In the genomic region with DNA sequence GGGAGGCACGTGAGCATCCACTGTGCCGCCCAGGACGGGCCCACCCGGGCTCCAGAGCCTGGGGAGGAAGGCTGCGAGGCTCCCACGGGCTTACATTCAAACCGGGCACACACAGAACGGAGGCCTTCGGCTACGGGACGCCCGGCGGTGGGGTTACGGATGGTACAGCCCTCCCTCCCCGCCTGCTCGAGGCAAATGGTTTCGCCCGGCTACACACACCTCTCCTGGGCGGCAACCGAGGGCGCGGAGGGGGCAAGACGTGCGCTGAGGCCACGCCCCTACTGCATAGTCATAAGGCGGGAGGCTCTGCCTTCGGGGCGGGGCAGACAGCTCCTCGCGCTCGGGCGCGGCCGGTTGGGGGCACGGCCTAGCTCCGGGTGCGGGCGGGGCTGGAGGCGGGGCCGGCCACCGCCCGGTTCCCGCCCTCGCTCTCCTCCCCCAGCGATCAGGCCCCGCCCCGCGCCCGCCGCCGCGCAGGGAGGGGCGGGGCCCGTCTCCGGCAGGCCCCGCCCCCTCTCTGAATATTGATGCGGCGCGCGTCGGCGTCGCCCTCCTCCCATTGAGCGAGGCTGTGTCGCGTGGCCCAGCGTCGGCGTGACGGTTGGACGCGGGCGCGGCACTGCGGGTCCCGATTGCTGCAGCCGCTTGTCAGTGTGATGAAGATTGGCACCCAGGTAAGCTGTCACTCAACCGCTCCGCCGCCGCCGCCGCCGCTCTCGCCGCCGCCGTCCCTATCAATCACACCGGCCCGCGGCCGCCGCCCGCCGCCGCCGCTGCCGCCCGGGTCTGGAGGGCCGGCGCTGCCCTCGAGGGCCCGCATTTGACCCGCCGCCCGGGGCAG, we compare ENCODE assay signal across 1 cellular context.
TF ChIP-seq lines count a peak whose summit lies in the region.

Gene PKNOX1, plus strand, starts transcription at position 572 of the 841 bp plus-strand sequence. CDS start 29,820 bp downstream, outside the sequence.

TF ChIP-seq in HepG2, 621 proteins besides CTCF, POLR2A, EP300 and RAD21 (continued from another document and continues in another):
- no peak for TF ChIP-seq ZBTB40 (IDR thresholded peaks at IDR 0.05)
- no peak for TF ChIP-seq ZBTB40 (CRISPR knock-in tag; IDR thresholded peaks at IDR 0.05)
- no peak for TF ChIP-seq TCF7 (IDR thresholded peaks at IDR 0.05; ENCODE audit: low read depth)
- TF ChIP-seq MAF1 (CRISPR knock-in tag; IDR thresholded peaks at IDR 0.05; ENCODE audit: borderline replicate concordance) = no peak
- TF ChIP-seq ZNF432 (CRISPR knock-in tag; IDR thresholded peaks at IDR 0.05; ENCODE audit: borderline replicate concordance) = no peak
- TF ChIP-seq GATAD2A (CRISPR knock-in tag; IDR thresholded peaks at IDR 0.05) = no peak
- no peak for TF ChIP-seq NR1H2 (CRISPR knock-in tag; IDR thresholded peaks at IDR 0.05; ENCODE audit: borderline replicate concordance, low read depth)
- no peak for TF ChIP-seq NR2F2 (IDR thresholded peaks at IDR 0.05; ENCODE audit: borderline replicate concordance, low read depth)
- no peak for TF ChIP-seq ZNF253 (CRISPR knock-in tag; IDR thresholded peaks at IDR 0.05; ENCODE audit: borderline replicate concordance)
- TF ChIP-seq, protein P1, sequence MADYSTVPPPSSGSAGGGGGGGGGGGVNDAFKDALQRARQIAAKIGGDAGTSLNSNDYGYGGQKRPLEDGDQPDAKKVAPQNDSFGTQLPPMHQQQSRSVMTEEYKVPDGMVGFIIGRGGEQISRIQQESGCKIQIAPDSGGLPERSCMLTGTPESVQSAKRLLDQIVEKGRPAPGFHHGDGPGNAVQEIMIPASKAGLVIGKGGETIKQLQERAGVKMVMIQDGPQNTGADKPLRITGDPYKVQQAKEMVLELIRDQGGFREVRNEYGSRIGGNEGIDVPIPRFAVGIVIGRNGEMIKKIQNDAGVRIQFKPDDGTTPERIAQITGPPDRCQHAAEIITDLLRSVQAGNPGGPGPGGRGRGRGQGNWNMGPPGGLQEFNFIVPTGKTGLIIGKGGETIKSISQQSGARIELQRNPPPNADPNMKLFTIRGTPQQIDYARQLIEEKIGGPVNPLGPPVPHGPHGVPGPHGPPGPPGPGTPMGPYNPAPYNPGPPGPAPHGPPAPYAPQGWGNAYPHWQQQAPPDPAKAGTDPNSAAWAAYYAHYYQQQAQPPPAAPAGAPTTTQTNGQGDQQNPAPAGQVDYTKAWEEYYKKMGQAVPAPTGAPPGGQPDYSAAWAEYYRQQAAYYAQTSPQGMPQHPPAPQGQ (CRISPR knock-in tag; IDR thresholded peaks at IDR 0.05; ENCODE audit: borderline replicate concordance) = no peak
- peak; percentile 53; the same call in 1 of the 2 replicates for TF ChIP-seq CREM (IDR thresholded peaks at IDR 0.05)
- TF ChIP-seq CREM (CRISPR knock-in tag; IDR thresholded peaks at IDR 0.05) = peak; percentile 53; the same call in 1 of the 2 replicates
- TF ChIP-seq CHD2 (IDR thresholded peaks at IDR 0.05; ENCODE audit: low read depth, low read length) = no peak
- no peak for TF ChIP-seq AHR (CRISPR knock-in tag; IDR thresholded peaks at IDR 0.05)
- peak; percentile 93; the same call in 1 of the 2 replicates for TF ChIP-seq PBX3 (CRISPR knock-in tag; IDR thresholded peaks at IDR 0.05; ENCODE audit: borderline replicate concordance)
- no peak for TF ChIP-seq ZNF850 (CRISPR knock-in tag; conservative IDR thresholded peaks at IDR 0.05)
- TF ChIP-seq TARDBP (CRISPR knock-in tag; IDR thresholded peaks at IDR 0.05) = no peak
- TF ChIP-seq, protein P2, sequence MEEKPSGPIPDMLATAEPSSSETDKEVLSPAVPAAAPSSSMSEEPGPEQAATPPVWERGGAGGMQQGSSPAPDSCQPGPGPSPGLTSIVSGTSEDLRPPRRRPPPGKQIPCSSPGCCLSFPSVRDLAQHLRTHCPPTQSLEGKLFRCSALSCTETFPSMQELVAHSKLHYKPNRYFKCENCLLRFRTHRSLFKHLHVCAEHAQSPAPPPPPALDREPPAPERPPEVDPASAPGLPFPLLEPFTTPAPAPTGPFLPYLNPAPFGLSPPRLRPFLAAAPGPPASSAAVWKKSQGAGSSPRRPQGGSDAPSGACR (CRISPR knock-in tag; IDR thresholded peaks at IDR 0.05) = 0 out of 2 replicates have a peak, but pooled peaks have one; percentile 41
- TF ChIP-seq POLR2G (IDR thresholded peaks at IDR 0.05; ENCODE audit: low read depth, low read length) = no peak; the same call in 1 of the 2 replicates
- TF ChIP-seq FOXA3 (CRISPR knock-in tag; IDR thresholded peaks at IDR 0.05) = no peak
- no peak for TF ChIP-seq ZNF777 (CRISPR knock-in tag; IDR thresholded peaks at IDR 0.05)
- TF ChIP-seq ZBTB46 (CRISPR knock-in tag; IDR thresholded peaks at IDR 0.05; ENCODE audit: borderline replicate concordance) = no peak
- TF ChIP-seq ZNF282 (IDR thresholded peaks at IDR 0.05; ENCODE audit: partially characterized antibody) = no peak
- peak; percentile 56; the same call in 1 of the 2 replicates for TF ChIP-seq TBX3 (IDR thresholded peaks at IDR 0.05; ENCODE audit: borderline replicate concordance)
- peak; percentile 12 for TF ChIP-seq ZEB1 (IDR thresholded peaks at IDR 0.05; ENCODE audit: insufficient replicate concordance, low read depth)
- TF ChIP-seq ZNF230 (CRISPR knock-in tag; IDR thresholded peaks at IDR 0.05) = no peak
- TF ChIP-seq CCDC6 (CRISPR knock-in tag; IDR thresholded peaks at IDR 0.05) = no peak; the same call in 1 of the 2 replicates
- TF ChIP-seq, protein P3, sequence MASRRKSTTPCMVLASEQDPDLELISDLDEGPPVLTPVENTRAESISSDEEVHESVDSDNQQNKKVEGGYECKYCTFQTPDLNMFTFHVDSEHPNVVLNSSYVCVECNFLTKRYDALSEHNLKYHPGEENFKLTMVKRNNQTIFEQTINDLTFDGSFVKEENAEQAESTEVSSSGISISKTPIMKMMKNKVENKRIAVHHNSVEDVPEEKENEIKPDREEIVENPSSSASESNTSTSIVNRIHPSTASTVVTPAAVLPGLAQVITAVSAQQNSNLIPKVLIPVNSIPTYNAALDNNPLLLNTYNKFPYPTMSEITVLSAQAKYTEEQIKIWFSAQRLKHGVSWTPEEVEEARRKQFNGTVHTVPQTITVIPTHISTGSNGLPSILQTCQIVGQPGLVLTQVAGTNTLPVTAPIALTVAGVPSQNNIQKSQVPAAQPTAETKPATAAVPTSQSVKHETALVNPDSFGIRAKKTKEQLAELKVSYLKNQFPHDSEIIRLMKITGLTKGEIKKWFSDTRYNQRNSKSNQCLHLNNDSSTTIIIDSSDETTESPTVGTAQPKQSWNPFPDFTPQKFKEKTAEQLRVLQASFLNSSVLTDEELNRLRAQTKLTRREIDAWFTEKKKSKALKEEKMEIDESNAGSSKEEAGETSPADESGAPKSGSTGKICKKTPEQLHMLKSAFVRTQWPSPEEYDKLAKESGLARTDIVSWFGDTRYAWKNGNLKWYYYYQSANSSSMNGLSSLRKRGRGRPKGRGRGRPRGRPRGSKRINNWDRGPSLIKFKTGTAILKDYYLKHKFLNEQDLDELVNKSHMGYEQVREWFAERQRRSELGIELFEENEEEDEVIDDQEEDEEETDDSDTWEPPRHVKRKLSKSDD (CRISPR knock-in tag; IDR thresholded peaks at IDR 0.05; ENCODE audit: low read depth) = no peak
- no peak for TF ChIP-seq FLYWCH1 (CRISPR knock-in tag; IDR thresholded peaks at IDR 0.05)
- no peak for TF ChIP-seq SP1 (IDR thresholded peaks at IDR 0.05)
- TF ChIP-seq SP1 (CRISPR knock-in tag; IDR thresholded peaks at IDR 0.05) = peak; percentile 72
- TF ChIP-seq HDAC6 (IDR thresholded peaks at IDR 0.05; ENCODE audit: low read depth, low read length) = no peak
- no peak for TF ChIP-seq ZNF660 (CRISPR knock-in tag; IDR thresholded peaks at IDR 0.05; ENCODE audit: borderline replicate concordance, low read depth)
- TF ChIP-seq EEA1 (CRISPR knock-in tag; IDR thresholded peaks at IDR 0.05; ENCODE audit: borderline replicate concordance) = 0 out of 2 replicates have a peak, but pooled peaks have one; percentile 15
- peak; percentile 81 for TF ChIP-seq PITX1 (CRISPR knock-in tag; IDR thresholded peaks at IDR 0.05)
- TF ChIP-seq PHF20 (CRISPR knock-in tag; IDR thresholded peaks at IDR 0.05) = no peak
- TF ChIP-seq KAT2B (IDR thresholded peaks at IDR 0.05; ENCODE audit: borderline replicate concordance, low read depth, low read length) = no peak
- TF ChIP-seq ZNF382 (CRISPR knock-in tag; IDR thresholded peaks at IDR 0.05; ENCODE audit: borderline replicate concordance) = no peak
- TF ChIP-seq MEF2D (CRISPR knock-in tag; IDR thresholded peaks at IDR 0.05) = no peak
- TF ChIP-seq GTF2F1 (IDR thresholded peaks at IDR 0.05; ENCODE audit: low read length) = no peak
- TF ChIP-seq ZNF549 (CRISPR knock-in tag; IDR thresholded peaks at IDR 0.05) = no peak
- TF ChIP-seq ZNF30 (CRISPR knock-in tag; IDR thresholded peaks at IDR 0.05) = no peak
- no peak for TF ChIP-seq FOXA1 (IDR thresholded peaks at IDR 0.05)
- no peak for TF ChIP-seq FOXA1 (CRISPR knock-in tag; IDR thresholded peaks at IDR 0.05)
- no peak for TF ChIP-seq HOXD1 (CRISPR knock-in tag; IDR thresholded peaks at IDR 0.05)
- peak; percentile 69 for TF ChIP-seq SALL2 (CRISPR knock-in tag; IDR thresholded peaks at IDR 0.05)
- no peak for TF ChIP-seq TSC22D2 (CRISPR knock-in tag; IDR thresholded peaks at IDR 0.05; ENCODE audit: borderline replicate concordance)
- TF ChIP-seq PRPF4 (IDR thresholded peaks at IDR 0.05; ENCODE audit: low read depth, low read length, poor library complexity, severe bottlenecking) = no peak
- TF ChIP-seq PAWR (CRISPR knock-in tag; IDR thresholded peaks at IDR 0.05; ENCODE audit: borderline replicate concordance) = no peak
